8 cellular contexts compared by ENCODE assay signal in genomic region chr1:211515090-211516023, GRCh38. TPM values are rescaled to one million over a fixed set of nuclear protein-coding genes. Genes with fewer than 3 reads are reported as not detected.
DNase-seq lines count a peak whose midpoint lies in the region; ATAC-seq and TF ChIP-seq lines count a peak whose summit lies in the region.

No MANE protein-coding gene starts in this region.

- peak; percentile 43 for ATAC-seq in HG02571 (IDR thresholded peaks at IDR 0.05; ENCODE audit: unreplicated experiment)
- ATAC-seq in T-cell (replicated peaks in 1 of 4) = peak; percentile 83 to 91 (median 88)
- ATAC-seq in right cardiac atrium = peak; percentile 87 to 88

- H3K9me3 Mint-ChIP-seq in T-cell = no peaks in the 10 kb centered on the region

- 17% methylated on average over 73 of the region's 73 CpGs for WGBS in right cardiac atrium

- H3K36me3 Mint-ChIP-seq in T-cell = no peaks in the 10 kb centered on the region

- DNase-seq in MV-4-11 (lab: John Stamatoyannopoulos, UW) = peak; percentile 75
- peak; percentile 31 to 82 (median 68) for DNase-seq in T-cell
- DNase-seq in amniotic epithelial cell (ENCODE audit: low read depth) = peak; percentile 65
- peak; percentile 85 to 93 (median 93) for DNase-seq in right cardiac atrium
- DNase-seq in retinal pigment epithelial cell (ENCODE audit: low read depth) = peak; percentile 3
- DNase-seq in GF-D8 (lab: John Stamatoyannopoulos, UW) = no peak

- H3K27ac Mint-ChIP-seq in T-cell = no peak overlapping the region

- H3K4me3 ChIP-seq in right cardiac atrium (ENCODE audit: low read length) (peak overlapping the region; percentile 3), retinal pigment epithelial cell (ENCODE audit: low read length) (peak overlapping the region; percentile 36)

- peaks cover 14 to 23% (median 14%) of the 10 kb centered on the region in 3 donors for H3K4me1 Mint-ChIP-seq in T-cell

- POLR2A ChIA-PET in T-cell (lab: Charles Lee) = no interaction called here

- H3K4me3 Mint-ChIP-seq in T-cell = peak overlapping the region; percentile 50 to 74 (median 72)

- peaks cover 0 to 3% of the 10 kb centered on the region in 2 donors for H3K27me3 Mint-ChIP-seq in T-cell

- H3K4me1 ChIP-seq in right cardiac atrium (ENCODE audit: control insufficient read depth, insufficient read depth, low read length) = no peaks in the 10 kb centered on the region

- no peaks in the 10 kb centered on the region for H3K9me3 ChIP-seq in right cardiac atrium (ENCODE audit: control insufficient read depth, low read length)

- CTCF ChIA-PET in T-cell (lab: Charles Lee) = interaction anchor here (0.5 to 2.5 kb wide), 13 partner anchors 9 to 994 kb away, joined by 3 to 7 read pairs (median 4); partner anchors contain the start of gene TRAF5 (in 1 of the 2)

- H3K27me3 ChIP-seq in right cardiac atrium (ENCODE audit: control insufficient read depth, insufficient read depth) = no peaks in the 10 kb centered on the region

- peak; percentile 63 for TF ChIP-seq CTCF in GM12873 (IDR thresholded peaks at IDR 0.05; ENCODE audit: insufficient read depth, low read depth, low read length, missing control alignments)
- peak; percentile 50 for TF ChIP-seq CTCF in retinal pigment epithelial cell (conservative IDR thresholded peaks at IDR 0.05; ENCODE audit: low read depth, low read length)

- intact Hi-C loops in right cardiac atrium (cut with DNase I) = loop anchor here (2.0 to 10.0 kb wide), 6 partner anchors 45 to 191 kb away; partner anchors contain the start of genes TRAF5 (in 2 of the 4) and SLC30A1 (in 1 of the 4)

- no peak overlapping the region for H3K27ac ChIP-seq in right cardiac atrium (ENCODE audit: low read length)

RNA-seq across cellular contexts. Expression of gene RD3, which starts 23.4 kb away (rescaled TPM):
- total RNA-seq in T-cell (not detected), right cardiac atrium (under 1 TPM in 1 of 4 donors, not detected in 3; 0.09 TPM)
- polyA plus RNA-seq in right cardiac atrium = 0.05 TPM
